10 cellular contexts compared by ENCODE assay signal in genomic region chrX:150508461-150509367, GRCh38. TPM values are rescaled to one million over a fixed set of nuclear protein-coding genes. Genes with fewer than 3 reads are reported as not detected.
DNase-seq lines count a peak whose midpoint lies in the region; ATAC-seq and TF ChIP-seq lines count a peak whose summit lies in the region.
"Had no signal": no experiment of that assay in that cellular context is flagged by ENCODE, and none has a peak within 500 bp of the region (broad histone marks: within the 10 kb centered on the region; RNA-seq: fewer than 3 reads in every experiment).

No MANE protein-coding gene starts in this region.

- ATAC-seq in left lung (peak; percentile 64), HG02763 (IDR thresholded peaks at IDR 0.05; ENCODE audit: unreplicated experiment) (no peak), GM21619 (IDR thresholded peaks at IDR 0.05; ENCODE audit: unreplicated experiment) (no peak), GM19467 (IDR thresholded peaks at IDR 0.05; ENCODE audit: unreplicated experiment) (no peak)
- ATAC-seq in activated T-cell treated with anti-CD3 and anti-CD28 coated beads, Interleukin-2, amount 50 U/mL, for 72 hours (replicated peaks in 1 of 2), result no peak

- H3K27ac ChIP-seq in left lung (peak overlapping the region; percentile 60 to 72), subcutaneous abdominal adipose tissue (ENCODE audit: low read depth, low read length) (peak overlapping the region; percentile 30)

- peaks cover 9% of the 10 kb centered on the region for H3K27me3 Mint-ChIP-seq in activated T-cell treated with anti-CD3 and anti-CD28 coated beads, Interleukin-2, amount 50 U/mL, for 72 hours (ENCODE audit: low read depth)

- H3K36me3 Mint-ChIP-seq in activated T-cell treated with anti-CD3 and anti-CD28 coated beads, Interleukin-2, amount 50 U/mL, for 72 hours (ENCODE audit: insufficient read depth in 2 of 2), result no peaks in the 10 kb centered on the region

- no peaks in the 10 kb centered on the region for H3K9me3 Mint-ChIP-seq in activated T-cell treated with anti-CD3 and anti-CD28 coated beads, Interleukin-2, amount 50 U/mL, for 72 hours

- H3K36me3 ChIP-seq in left lung, result no peaks in the 10 kb centered on the region
- peaks cover 0 to 2% (median 0%) of the 10 kb centered on the region in 5 donors for H3K36me3 ChIP-seq in subcutaneous abdominal adipose tissue (ENCODE audit: control insufficient read depth in 5 of 5, insufficient read depth in 5 of 5, low read length in 5 of 5)

- no peak overlapping the region for H3K9ac ChIP-seq in subcutaneous abdominal adipose tissue (ENCODE audit: low read length in 5 of 5)

- H3K9me3 ChIP-seq in left lung (no peaks in the 10 kb centered on the region), subcutaneous abdominal adipose tissue (ENCODE audit: control insufficient read depth in 5 of 5, low read length in 5 of 5) (no peaks in the 10 kb centered on the region)

- no peaks in the 10 kb centered on the region for H3K27me3 ChIP-seq in left lung
- H3K27me3 ChIP-seq in subcutaneous abdominal adipose tissue (ENCODE audit: control insufficient read depth in 5 of 5, insufficient read depth in 4 of 5, low read length in 5 of 5), result peaks cover 0 to 18% (median 0%) of the 10 kb centered on the region in 5 donors

- H3K4me1 Mint-ChIP-seq in activated T-cell treated with anti-CD3 and anti-CD28 coated beads, Interleukin-2, amount 50 U/mL, for 72 hours (ENCODE audit: low read depth), result no peaks in the 10 kb centered on the region

- no peak for TF ChIP-seq CTCF in left lung (IDR thresholded peaks at IDR 0.05)

- DNase-seq in NCI-H1694 treated with DMSO at 0.1 percent for 48 hours (lab: John Stamatoyannopoulos, UW) (peak; percentile 54), dermis blood vessel endothelial cell (peak; percentile 72), left lung (no peak)
- no peak for DNase-seq in activated T-cell treated with anti-CD3 and anti-CD28 coated beads, Interleukin-2, amount 50 U/mL, for 72 hours
- DNase-seq: glutamatergic neuron, NCI-H187 had no signal

- H3K4me3 Mint-ChIP-seq in activated T-cell treated with anti-CD3 and anti-CD28 coated beads, Interleukin-2, amount 50 U/mL, for 72 hours, result no peak overlapping the region

- intact Hi-C loops in left lung (cut with DNase I), result no loop called here

- H3K27ac Mint-ChIP-seq in activated T-cell treated with anti-CD3 and anti-CD28 coated beads, Interleukin-2, amount 50 U/mL, for 72 hours, result no peak overlapping the region

- no peaks in the 10 kb centered on the region for H3K4me1 ChIP-seq in left lung
- peaks cover 1 to 49% (median 17%) of the 10 kb centered on the region in 5 donors for H3K4me1 ChIP-seq in subcutaneous abdominal adipose tissue (ENCODE audit: control insufficient read depth in 5 of 5, insufficient read depth in 5 of 5, low read length in 5 of 5)

- H3K4me3 ChIP-seq in left lung, result no peak overlapping the region
- H3K4me3 ChIP-seq in subcutaneous abdominal adipose tissue (ENCODE audit: low read depth in 1 of 5, low read length in 5 of 5), result peak overlapping the region in 3 of 5 donors; percentile 1 to 38 (median 24)

RNA-seq across cellular contexts. Expression of gene MTM1, which starts 59.7 kb away (rescaled TPM):
- total RNA-seq in dermis blood vessel endothelial cell (16.7 and 23.5 TPM in 2 replicates), left lung (10 to 100 TPM; 16.7 to 21.9 TPM)
- total RNA-seq in activated T-cell treated with anti-CD3 and anti-CD28 coated beads, Interleukin-2, amount 50 U/mL, for 72 hours, result 10 to 100 TPM; 28.9 to 30.9 TPM

Comparison
In these comparisons a context has a peak if more than half of its experiments do, and no peak if none do; other contexts are left out.
1. DNase-seq: peak in NCI-H1694 treated with DMSO at 0.1 percent for 48 hours (single experiment) and dermis blood vessel endothelial cell (single experiment); none in left lung (0 of 2) and activated T-cell treated with anti-CD3 and anti-CD28 coated beads, Interleukin-2, amount 50 U/mL, for 72 hours (0 of 2).
2. H3K4me3 ChIP-seq: peak in subcutaneous abdominal adipose tissue (3 of 5); none in left lung (0 of 2).